Comparison of ENCODE assay signal across 1 cellular context in genomic region chr20:46594725-46595124, GRCh38.
TF ChIP-seq lines count a peak whose summit lies in the region.

No MANE protein-coding gene starts in this region.

TF ChIP-seq in HepG2, 621 proteins besides CTCF, POLR2A, EP300 and RAD21:
- no peak for TF ChIP-seq ZNF138 (CRISPR knock-in tag; IDR thresholded peaks at IDR 0.05; ENCODE audit: low read depth)
- TF ChIP-seq, protein P1, sequence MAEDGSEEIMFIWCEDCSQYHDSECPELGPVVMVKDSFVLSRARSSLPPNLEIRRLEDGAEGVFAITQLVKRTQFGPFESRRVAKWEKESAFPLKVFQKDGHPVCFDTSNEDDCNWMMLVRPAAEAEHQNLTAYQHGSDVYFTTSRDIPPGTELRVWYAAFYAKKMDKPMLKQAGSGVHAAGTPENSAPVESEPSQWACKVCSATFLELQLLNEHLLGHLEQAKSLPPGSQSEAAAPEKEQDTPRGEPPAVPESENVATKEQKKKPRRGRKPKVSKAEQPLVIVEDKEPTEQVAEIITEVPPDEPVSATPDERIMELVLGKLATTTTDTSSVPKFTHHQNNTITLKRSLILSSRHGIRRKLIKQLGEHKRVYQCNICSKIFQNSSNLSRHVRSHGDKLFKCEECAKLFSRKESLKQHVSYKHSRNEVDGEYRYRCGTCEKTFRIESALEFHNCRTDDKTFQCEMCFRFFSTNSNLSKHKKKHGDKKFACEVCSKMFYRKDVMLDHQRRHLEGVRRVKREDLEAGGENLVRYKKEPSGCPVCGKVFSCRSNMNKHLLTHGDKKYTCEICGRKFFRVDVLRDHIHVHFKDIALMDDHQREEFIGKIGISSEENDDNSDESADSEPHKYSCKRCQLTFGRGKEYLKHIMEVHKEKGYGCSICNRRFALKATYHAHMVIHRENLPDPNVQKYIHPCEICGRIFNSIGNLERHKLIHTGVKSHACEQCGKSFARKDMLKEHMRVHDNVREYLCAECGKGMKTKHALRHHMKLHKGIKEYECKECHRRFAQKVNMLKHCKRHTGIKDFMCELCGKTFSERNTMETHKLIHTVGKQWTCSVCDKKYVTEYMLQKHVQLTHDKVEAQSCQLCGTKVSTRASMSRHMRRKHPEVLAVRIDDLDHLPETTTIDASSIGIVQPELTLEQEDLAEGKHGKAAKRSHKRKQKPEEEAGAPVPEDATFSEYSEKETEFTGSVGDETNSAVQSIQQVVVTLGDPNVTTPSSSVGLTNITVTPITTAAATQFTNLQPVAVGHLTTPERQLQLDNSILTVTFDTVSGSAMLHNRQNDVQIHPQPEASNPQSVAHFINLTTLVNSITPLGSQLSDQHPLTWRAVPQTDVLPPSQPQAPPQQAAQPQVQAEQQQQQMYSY (CRISPR knock-in tag; IDR thresholded peaks at IDR 0.05): no peak
- no peak for TF ChIP-seq ELF4 (CRISPR knock-in tag; IDR thresholded peaks at IDR 0.05; ENCODE audit: borderline replicate concordance)
- no peak for TF ChIP-seq CHD2 (IDR thresholded peaks at IDR 0.05; ENCODE audit: low read depth, low read length)
- no peak for TF ChIP-seq CBX1 (IDR thresholded peaks at IDR 0.05; ENCODE audit: low read depth)
- TF ChIP-seq GLI4 (CRISPR knock-in tag; IDR thresholded peaks at IDR 0.05; ENCODE audit: borderline replicate concordance): no peak
- TF ChIP-seq SRSF9 (IDR thresholded peaks at IDR 0.05; ENCODE audit: borderline replicate concordance, insufficient read depth, low read depth, low read length, poor library complexity, severe bottlenecking): no peak
- TF ChIP-seq, protein P2, sequence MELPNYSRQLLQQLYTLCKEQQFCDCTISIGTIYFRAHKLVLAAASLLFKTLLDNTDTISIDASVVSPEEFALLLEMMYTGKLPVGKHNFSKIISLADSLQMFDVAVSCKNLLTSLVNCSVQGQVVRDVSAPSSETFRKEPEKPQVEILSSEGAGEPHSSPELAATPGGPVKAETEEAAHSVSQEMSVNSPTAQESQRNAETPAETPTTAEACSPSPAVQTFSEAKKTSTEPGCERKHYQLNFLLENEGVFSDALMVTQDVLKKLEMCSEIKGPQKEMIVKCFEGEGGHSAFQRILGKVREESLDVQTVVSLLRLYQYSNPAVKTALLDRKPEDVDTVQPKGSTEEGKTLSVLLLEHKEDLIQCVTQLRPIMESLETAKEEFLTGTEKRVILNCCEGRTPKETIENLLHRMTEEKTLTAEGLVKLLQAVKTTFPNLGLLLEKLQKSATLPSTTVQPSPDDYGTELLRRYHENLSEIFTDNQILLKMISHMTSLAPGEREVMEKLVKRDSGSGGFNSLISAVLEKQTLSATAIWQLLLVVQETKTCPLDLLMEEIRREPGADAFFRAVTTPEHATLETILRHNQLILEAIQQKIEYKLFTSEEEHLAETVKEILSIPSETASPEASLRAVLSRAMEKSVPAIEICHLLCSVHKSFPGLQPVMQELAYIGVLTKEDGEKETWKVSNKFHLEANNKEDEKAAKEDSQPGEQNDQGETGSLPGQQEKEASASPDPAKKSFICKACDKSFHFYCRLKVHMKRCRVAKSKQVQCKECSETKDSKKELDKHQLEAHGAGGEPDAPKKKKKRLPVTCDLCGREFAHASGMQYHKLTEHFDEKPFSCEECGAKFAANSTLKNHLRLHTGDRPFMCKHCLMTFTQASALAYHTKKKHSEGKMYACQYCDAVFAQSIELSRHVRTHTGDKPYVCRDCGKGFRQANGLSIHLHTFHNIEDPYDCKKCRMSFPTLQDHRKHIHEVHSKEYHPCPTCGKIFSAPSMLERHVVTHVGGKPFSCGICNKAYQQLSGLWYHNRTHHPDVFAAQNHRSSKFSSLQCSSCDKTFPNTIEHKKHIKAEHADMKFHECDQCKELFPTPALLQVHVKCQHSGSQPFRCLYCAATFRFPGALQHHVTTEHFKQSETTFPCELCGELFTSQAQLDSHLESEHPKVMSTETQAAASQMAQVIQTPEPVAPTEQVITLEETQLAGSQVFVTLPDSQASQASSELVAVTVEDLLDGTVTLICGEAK (IDR thresholded peaks at IDR 0.05): no peak
- TF ChIP-seq, protein P2 (CRISPR knock-in tag; IDR thresholded peaks at IDR 0.05): no peak
- TF ChIP-seq MAFK (conservative IDR thresholded peaks at IDR 0.05 in 1 of 2, IDR thresholded peaks at IDR 0.05 in 1 of 2; ENCODE audit: low read length in 2 of 2): no peak
- TF ChIP-seq ZNF816 (CRISPR knock-in tag; IDR thresholded peaks at IDR 0.05; ENCODE audit: borderline replicate concordance): no peak
- no peak for TF ChIP-seq YEATS2 (CRISPR knock-in tag; IDR thresholded peaks at IDR 0.05; ENCODE audit: borderline replicate concordance)
- no peak for TF ChIP-seq RAD51 (IDR thresholded peaks at IDR 0.05; ENCODE audit: borderline replicate concordance)
- no peak for TF ChIP-seq ZNF790 (CRISPR knock-in tag; IDR thresholded peaks at IDR 0.05; ENCODE audit: borderline replicate concordance)
- no peak for TF ChIP-seq ZNF564 (CRISPR knock-in tag; IDR thresholded peaks at IDR 0.05)
- no peak for TF ChIP-seq HCFC1 (IDR thresholded peaks at IDR 0.05; ENCODE audit: low read depth, low read length)
- TF ChIP-seq ZNF282 (IDR thresholded peaks at IDR 0.05; ENCODE audit: partially characterized antibody): no peak
- no peak for TF ChIP-seq NFYC (CRISPR knock-in tag; IDR thresholded peaks at IDR 0.05)
- no peak for TF ChIP-seq ZNF44 (CRISPR knock-in tag; IDR thresholded peaks at IDR 0.05)
- no peak for TF ChIP-seq ZNF441 (CRISPR knock-in tag; IDR thresholded peaks at IDR 0.05; ENCODE audit: borderline replicate concordance)
